In genomic region chr9:136201609-136202448, GRCh38 we compare ENCODE assay signal across 15 cellular contexts. TPM values are rescaled to one million over a fixed set of nuclear protein-coding genes. Genes with fewer than 3 reads are reported as not detected.
DNase-seq lines count a peak whose midpoint lies in the region; ATAC-seq and TF ChIP-seq lines count a peak whose summit lies in the region.
"Had no signal": no experiment of that assay in that cellular context is flagged by ENCODE, and none has a peak within 500 bp of the region (broad histone marks: within the 10 kb centered on the region; RNA-seq: fewer than 3 reads in every experiment).

No MANE protein-coding gene starts in this region.

- no peaks in the 10 kb centered on the region for H3K27me3 ChIP-seq in Caco-2 (replicated peaks; ENCODE audit: control insufficient read depth, insufficient read depth, low read length)
- H3K27me3 ChIP-seq in spleen (replicated peaks in 1 of 7), result peaks cover 13 to 90% (median 87%) of the 10 kb centered on the region in 7 donors

- peaks cover 16% of the 10 kb centered on the region for H3K36me3 Mint-ChIP-seq in Caco-2 (ENCODE audit: insufficient read depth, unreplicated experiment)
- no peaks in the 10 kb centered on the region for H3K36me3 Mint-ChIP-seq in IgD-negative memory B cell
- peaks cover 7% of the 10 kb centered on the region for H3K36me3 Mint-ChIP-seq in endothelial cell (ENCODE audit: low read depth, unreplicated experiment)
- peaks cover 6% of the 10 kb centered on the region for H3K36me3 Mint-ChIP-seq in memory B cell

- WGBS in spleen, 5 donors, result 9 to 12% (median 11%) methylated on average over 10 to 85 of the region's 85 CpGs

- no peaks in the 10 kb centered on the region for H3K9me3 Mint-ChIP-seq in Caco-2 (ENCODE audit: unreplicated experiment)
- H3K9me3 Mint-ChIP-seq in IgD-negative memory B cell, result no peaks in the 10 kb centered on the region
- no peaks in the 10 kb centered on the region for H3K9me3 Mint-ChIP-seq in endothelial cell (ENCODE audit: unreplicated experiment)
- no peaks in the 10 kb centered on the region for H3K9me3 Mint-ChIP-seq in memory B cell

- CTCF ChIA-PET in Caco-2 (lab: Charles Lee), result no interaction called here

- POLR2A ChIA-PET in Caco-2 (lab: Charles Lee), result no interaction called here

- TF ChIP-seq POLR2A in spleen (IDR thresholded peaks at IDR 0.05), result no peak

- H3K4me3 ChIP-seq in Caco-2 (ENCODE audit: low read depth, low read length), result peak overlapping the region; percentile 3; the same call in 1 of the 2 replicates
- no peak overlapping the region for H3K4me3 ChIP-seq in spleen

- no peak for DNase-seq in Caco-2
- DNase-seq in endothelial cell (ENCODE audit: low spot score), result peak; percentile 70
- DNase-seq in memory B cell (ENCODE audit: low spot score in 2 of 2), result peak in 1 of 2 donors; percentile 39
- no peak for DNase-seq in KG1 (lab: John Stamatoyannopoulos, UW)
- DNase-seq in spleen, result no peak
- DNase-seq in stimulated activated CD4-positive, alpha-beta T cell treated with anti-CD3 and anti-CD28 coated beads, Interleukin-4, amount 100 ng/mL, for 1 hour, result no peak
- DNase-seq: activated naive CD4-positive, alpha-beta T cell treated with anti-CD3 and anti-CD28 coated beads, Interleukin-2, amount 50 U/mL, for 16 hours; NCI-H1048 had no signal

- no peaks in the 10 kb centered on the region for H3K36me3 ChIP-seq in Caco-2 (ENCODE audit: control insufficient read depth, insufficient read depth, low read length)
- H3K36me3 ChIP-seq in spleen, result peaks cover 0 to 13% (median 3%) of the 10 kb centered on the region in 6 donors

- H3K27ac Mint-ChIP-seq in Caco-2 (ENCODE audit: unreplicated experiment) (no peak overlapping the region), IgD-negative memory B cell (peak overlapping the region in 2 of 3 donors; percentile 71 to 74), endothelial cell (ENCODE audit: unreplicated experiment) (no peak overlapping the region), memory B cell (peak overlapping the region; percentile 63)

- ATAC-seq in memory B cell (ENCODE audit: low read depth) (no peak), GM21367 (IDR thresholded peaks at IDR 0.05; ENCODE audit: unreplicated experiment) (no peak)

- H3K9me3 ChIP-seq in Caco-2 (no peaks in the 10 kb centered on the region), spleen (no peaks in the 10 kb centered on the region)

- intact Hi-C loops in Caco-2 (cut with micrococcal nuclease; ENCODE audit: unreplicated experiment) (no loop called here), spleen (cut with DNase I; ENCODE audit: low total_unique reads) (no loop called here)

- H3K27ac ChIP-seq in spleen, result no peak overlapping the region

- no peak for TF ChIP-seq CTCF in Caco-2 (IDR thresholded peaks at IDR 0.05; ENCODE audit: insufficient read depth in 1 of 2, low read depth in 1 of 2, low read length in 1 of 2, severe bottlenecking in 1 of 2, unreplicated experiment in 1 of 2)
- TF ChIP-seq CTCF in endothelial cell (IDR thresholded peaks at IDR 0.05; ENCODE audit: unreplicated experiment), result no peak
- TF ChIP-seq CTCF in spleen (IDR thresholded peaks at IDR 0.05 in 8 of 11, conservative IDR thresholded peaks at IDR 0.05 in 3 of 11), result no peak

- H3K4me1 ChIP-seq in Caco-2, result peaks cover 9% of the 10 kb centered on the region
- H3K4me1 ChIP-seq in spleen, result peaks cover 0 to 63% (median 31%) of the 10 kb centered on the region in 6 donors

- no TSS peak for BruUV-seq in Caco-2 (replicated peaks; lab: Mats Ljungman, UMichigan)

- no peaks in the 10 kb centered on the region for H3K27me3 Mint-ChIP-seq in Caco-2 (ENCODE audit: insufficient read depth, unreplicated experiment)
- peaks cover 46% of the 10 kb centered on the region for H3K27me3 Mint-ChIP-seq in IgD-negative memory B cell
- H3K27me3 Mint-ChIP-seq in endothelial cell (ENCODE audit: unreplicated experiment), result peaks cover 17% of the 10 kb centered on the region
- H3K27me3 Mint-ChIP-seq in memory B cell, result peaks cover 13% of the 10 kb centered on the region

- H3K4me1 Mint-ChIP-seq in Caco-2 (ENCODE audit: low read depth, unreplicated experiment) (peaks cover 3% of the 10 kb centered on the region), IgD-negative memory B cell (peaks cover 4 to 10% (median 5%) of the 10 kb centered on the region in 3 donors), endothelial cell (ENCODE audit: unreplicated experiment) (no peaks in the 10 kb centered on the region), memory B cell (peaks cover 10% of the 10 kb centered on the region)

- peak overlapping the region; percentile 40 for H3K4me3 Mint-ChIP-seq in Caco-2 (ENCODE audit: unreplicated experiment)
- H3K4me3 Mint-ChIP-seq in IgD-negative memory B cell, result no peak overlapping the region
- H3K4me3 Mint-ChIP-seq in endothelial cell (ENCODE audit: unreplicated experiment), result no peak overlapping the region
- H3K4me3 Mint-ChIP-seq in memory B cell, result no peak overlapping the region

RNA-seq across cellular contexts. Expression of gene LHX3, which starts 3.1 kb away (rescaled TPM):
- total RNA-seq in Caco-2 (2022) (1.1 and 1.2 TPM in 2 replicates), endothelial cell (ENCODE audit: unreplicated experiment) (not detected), spleen (not detected)
- polyA plus RNA-seq in IgD-negative memory B cell (not detected), spleen (not detected)
- total RNA-seq: activated CD8-positive, alpha-beta memory T cell treated with anti-CD3 and anti-CD28 coated beads for 36 hours; chondrocyte; G401; myocyte; subcutaneous adipose tissue had no signal

RNA-seq across cellular contexts. Expression of gene QSOX2, which starts 43.8 kb away (rescaled TPM):
- 26.9 and 29.6 TPM in 2 replicates for total RNA-seq in Caco-2 (2022)
- 2.1 TPM for polyA plus RNA-seq in IgD-negative memory B cell
- 14.0 TPM for total RNA-seq in endothelial cell (ENCODE audit: unreplicated experiment)
- total RNA-seq in spleen, result 10 to 100 TPM; 13.2 to 20.3 (median 19.2) TPM
- polyA plus RNA-seq in spleen, result 10 to 100 TPM; 12.3 to 15.3 (median 14.2) TPM

Comparison
In these comparisons a context has a peak if more than half of its experiments do, and no peak if none do; other contexts are left out.
1. H3K27ac Mint-ChIP-seq: peak in IgD-negative memory B cell (2 of 3) and memory B cell (single experiment); none in Caco-2 (single experiment) and endothelial cell (single experiment).